1 cellular context compared by ENCODE assay signal in genomic region chr10:32980558-32981468, GRCh38.
TF ChIP-seq lines count a peak whose summit lies in the region.

No MANE protein-coding gene starts in this region.

TF ChIP-seq in WTC11, 78 proteins besides CTCF, POLR2A, EP300 and RAD21 (continued from another document):
- peak; percentile 80; the same call in 1 of the 2 replicates for TF ChIP-seq ARID4B (CRISPR knock-in tag; IDR thresholded peaks at IDR 0.05; ENCODE audit: borderline replicate concordance)
- no peak for TF ChIP-seq PRDM15 (CRISPR knock-in tag; IDR thresholded peaks at IDR 0.05)
- peak; percentile 74 for TF ChIP-seq FOXP4 (CRISPR knock-in tag; IDR thresholded peaks at IDR 0.05)
